9 cellular contexts compared by ENCODE assay signal in the genomic region with DNA sequence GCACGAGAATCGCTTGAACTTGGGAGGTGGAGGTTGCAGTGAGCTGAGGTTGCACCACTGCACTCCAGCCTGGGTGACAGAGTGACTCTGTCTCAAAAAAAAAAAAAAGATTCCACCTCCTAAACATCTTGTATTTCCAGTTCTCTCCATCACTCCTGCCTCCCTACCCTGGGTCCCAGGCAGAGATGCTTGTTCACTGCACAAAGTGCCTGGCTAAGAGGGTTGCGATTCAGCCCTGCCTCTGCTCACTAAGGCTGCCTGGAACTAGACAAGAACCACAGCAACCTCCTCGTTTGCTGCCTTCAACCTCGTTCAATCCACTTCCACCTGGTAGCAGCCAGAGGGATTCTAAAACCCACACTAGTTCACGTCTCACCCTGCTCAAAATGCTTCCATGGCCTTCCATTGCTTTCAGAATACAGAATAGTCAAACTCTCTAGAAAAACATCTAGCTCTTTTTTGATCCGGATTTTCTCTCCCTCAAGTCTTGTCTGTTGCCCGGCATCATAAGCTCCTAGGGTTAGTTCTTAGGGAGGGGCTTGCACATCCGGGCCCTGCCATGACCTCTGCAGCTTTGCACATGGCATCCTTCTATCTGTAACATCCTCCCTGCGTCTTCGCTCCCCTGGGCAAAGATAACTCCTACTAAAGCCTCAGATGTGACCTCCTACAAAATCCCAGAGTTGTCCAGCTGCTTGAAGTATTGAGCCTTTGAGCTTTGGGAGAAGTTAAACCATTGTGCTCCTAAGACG. TPM values are rescaled to one million over a fixed set of nuclear protein-coding genes. Genes with fewer than 3 reads are reported as not detected.
DNase-seq lines count a peak whose midpoint lies in the region; ATAC-seq, FAIRE-seq and TF ChIP-seq lines count a peak whose summit lies in the region.
"Had no signal": no experiment of that assay in that cellular context is flagged by ENCODE, and none has a peak within 500 bp of the region (broad histone marks: within the 10 kb centered on the region; RNA-seq: fewer than 3 reads in every experiment).

No MANE protein-coding gene starts in this region.

- DNase-seq in T-helper 1 cell (no peak), Karpas-422 (peak; percentile 88), astrocyte (ENCODE audit: low read depth) (no peak), osteoblast (ENCODE audit: insufficient read length, low spot score, missing footprints) (peak; percentile 10), DMS79 (lab: John Stamatoyannopoulos, UW) (no peak)
- DNase-seq: stimulated activated CD4-positive, alpha-beta T cell treated with anti-CD3 and anti-CD28 coated beads, Interleukin-12 subunit alpha, Interleukin-12 subunit beta, amount 100 ng/mL, for 4 hours had no signal

- H3K36me3 ChIP-seq in Karpas-422 (ENCODE audit: insufficient read depth, low read length) (peaks cover 28% of the 10 kb centered on the region), astrocyte (ENCODE audit: insufficient read depth, low read length) (peaks cover under 1% of the 10 kb centered on the region), osteoblast (ENCODE audit: insufficient read depth, low read length) (no peaks in the 10 kb centered on the region)

- H3K9ac ChIP-seq in Karpas-422 (ENCODE audit: low read length), result peak overlapping the region; percentile 83
- peak overlapping the region; percentile 86 for H3K9ac ChIP-seq in astrocyte (ENCODE audit: low read length)

- ATAC-seq in GM18868 (IDR thresholded peaks at IDR 0.05; ENCODE audit: unreplicated experiment) (no peak), GM21619 (IDR thresholded peaks at IDR 0.05; ENCODE audit: unreplicated experiment) (no peak)

- peaks cover 16% of the 10 kb centered on the region for H3K36me3 Mint-ChIP-seq in T-helper 1 cell treated with Interleukin-12 subunit alpha and Interleukin-12 subunit beta and Interleukin-4 antibody, amounts not matched to agents 30 μg/mL and 1 μg/mL, for 36 hours (ENCODE audit: low read depth)
- no peaks in the 10 kb centered on the region for H3K36me3 Mint-ChIP-seq in astrocyte (ENCODE audit: low read depth, unreplicated experiment)

- H3K27me3 ChIP-seq in Karpas-422 (ENCODE audit: low read length) (no peaks in the 10 kb centered on the region), astrocyte (ENCODE audit: insufficient read depth, low read length) (no peaks in the 10 kb centered on the region), osteoblast (ENCODE audit: insufficient read depth, low read length) (no peaks in the 10 kb centered on the region)

- H3K9me2 ChIP-seq in Karpas-422 (replicated peaks; ENCODE audit: insufficient read depth, low read length), result no peaks in the 10 kb centered on the region

- H2AFZ ChIP-seq in Karpas-422 (ENCODE audit: low read length) (no peak overlapping the region), astrocyte (ENCODE audit: low read depth, low read length) (no peak overlapping the region), osteoblast (ENCODE audit: low read length) (peak overlapping the region; percentile 97)

- no peak for FAIRE-seq in astrocyte (lab: Jason Lieb, UNC)

- H3K79me2 ChIP-seq in Karpas-422 (ENCODE audit: low read length) (peaks cover 67% of the 10 kb centered on the region), astrocyte (ENCODE audit: insufficient read depth, low read length) (peaks cover 23% of the 10 kb centered on the region), osteoblast (ENCODE audit: insufficient read depth, low read length) (peaks cover 11% of the 10 kb centered on the region)

- H4K20me1 ChIP-seq in Karpas-422 (ENCODE audit: insufficient read depth, low read depth, low read length) (0 out of 2 replicates have a peak, but pooled peaks cover 2% of the 10 kb centered on the region), astrocyte (ENCODE audit: insufficient read depth, low read length) (no peaks in the 10 kb centered on the region), osteoblast (ENCODE audit: insufficient read depth, low read length) (no peaks in the 10 kb centered on the region)

- H3K9me3 ChIP-seq in Karpas-422 (ENCODE audit: low read length), result no peaks in the 10 kb centered on the region
- H3K9me3 ChIP-seq in astrocyte (ENCODE audit: insufficient read depth, low read depth, low read length), result no peaks in the 10 kb centered on the region
- H3K9me3 ChIP-seq in osteoblast (ENCODE audit: low read depth, low read length), result no peaks in the 10 kb centered on the region

- H3K4me1 ChIP-seq in Karpas-422 (ENCODE audit: low read length) (peaks cover 59% of the 10 kb centered on the region), astrocyte (ENCODE audit: insufficient read depth, low read length) (peaks cover 7% of the 10 kb centered on the region), osteoblast (ENCODE audit: insufficient read depth, low read length) (peaks cover 11% of the 10 kb centered on the region)

- H3K27me3 Mint-ChIP-seq in T-helper 1 cell treated with Interleukin-12 subunit alpha and Interleukin-12 subunit beta and Interleukin-4 antibody, amounts not matched to agents 30 μg/mL and 1 μg/mL, for 36 hours (ENCODE audit: low read depth), result peaks cover 4% of the 10 kb centered on the region
- H3K27me3 Mint-ChIP-seq in astrocyte (ENCODE audit: low read depth, unreplicated experiment), result peaks cover 25% of the 10 kb centered on the region

- H3K4me3 Mint-ChIP-seq in T-helper 1 cell treated with Interleukin-12 subunit alpha and Interleukin-12 subunit beta and Interleukin-4 antibody, amounts not matched to agents 30 μg/mL and 1 μg/mL, for 36 hours, result peak overlapping the region; percentile 42
- peak overlapping the region; percentile 81 for H3K4me3 Mint-ChIP-seq in astrocyte (ENCODE audit: unreplicated experiment)

- H3K4me1 Mint-ChIP-seq in T-helper 1 cell treated with Interleukin-12 subunit alpha and Interleukin-12 subunit beta and Interleukin-4 antibody, amounts not matched to agents 30 μg/mL and 1 μg/mL, for 36 hours (ENCODE audit: low read depth), result peaks cover 36% of the 10 kb centered on the region
- H3K4me1 Mint-ChIP-seq in astrocyte (ENCODE audit: low read depth, unreplicated experiment), result peaks cover 2% of the 10 kb centered on the region

- no peaks in the 10 kb centered on the region for H3K9me3 Mint-ChIP-seq in T-helper 1 cell treated with Interleukin-12 subunit alpha and Interleukin-12 subunit beta and Interleukin-4 antibody, amounts not matched to agents 30 μg/mL and 1 μg/mL, for 36 hours
- H3K9me3 Mint-ChIP-seq in astrocyte (ENCODE audit: unreplicated experiment), result no peaks in the 10 kb centered on the region

- H3K27ac ChIP-seq in Karpas-422 (ENCODE audit: low read length) (peak overlapping the region; percentile 82), astrocyte (ENCODE audit: low read depth, low read length) (no peak overlapping the region), osteoblast (ENCODE audit: low read depth, low read length) (no peak overlapping the region)

- H3K27ac Mint-ChIP-seq in T-helper 1 cell treated with Interleukin-12 subunit alpha and Interleukin-12 subunit beta and Interleukin-4 antibody, amounts not matched to agents 30 μg/mL and 1 μg/mL, for 36 hours, result peak overlapping the region; percentile 47
- H3K27ac Mint-ChIP-seq in astrocyte (ENCODE audit: unreplicated experiment), result no peak overlapping the region

- H3K4me2 ChIP-seq in Karpas-422 (ENCODE audit: low read depth, low read length, poor library complexity, severe bottlenecking) (peak overlapping the region; percentile 94), astrocyte (ENCODE audit: low read length) (peak overlapping the region; percentile 84), osteoblast (ENCODE audit: insufficient read depth, low read length) (peak overlapping the region; percentile 80)

- no peak for TF ChIP-seq CTCF in astrocyte (IDR thresholded peaks at IDR 0.05; ENCODE audit: insufficient read depth, low read depth, low read length)
- TF ChIP-seq CTCF in osteoblast (IDR thresholded peaks at IDR 0.05; ENCODE audit: extremely low read depth, low read depth, low read length), result no peak

- H3K4me3 ChIP-seq in Karpas-422 (ENCODE audit: low read length) (peak overlapping the region; percentile 77), astrocyte (ENCODE audit: insufficient read depth, low read depth, low read length) (no peak overlapping the region), osteoblast (ENCODE audit: insufficient read depth, low read length) (peak overlapping the region; percentile 84)

RNA-seq across cellular contexts. Expression of a gene that starts 1.0 kb away (rescaled TPM):
- 43.7 and 79.2 TPM in 2 replicates for total RNA-seq in Karpas-422 (2014; rRNA removed; shearing (Covaris generic); ENCODE audit: low replicate concordance)
- total RNA-seq in astrocyte (8.4 and 11.9 TPM in 2 replicates), osteoblast (14.5 and 15.3 TPM in 2 replicates)

RNA-seq across cellular contexts. Expression of a gene that starts 6.7 kb away (rescaled TPM):
- 34.7 and 36.9 TPM in 2 replicates for total RNA-seq in Karpas-422 (2014; rRNA removed; shearing (Covaris generic); ENCODE audit: low replicate concordance)
- 24.6 and 24.9 TPM in 2 replicates for total RNA-seq in astrocyte
- total RNA-seq in osteoblast, result 29.5 and 30.4 TPM in 2 replicates

RNA-seq across cellular contexts. Expression of a gene that starts 31.8 kb away (rescaled TPM):
- 30.9 and 62.1 TPM in 2 replicates for total RNA-seq in Karpas-422 (2014; rRNA removed; shearing (Covaris generic); ENCODE audit: low replicate concordance)
- total RNA-seq in astrocyte (14.5 and 15.5 TPM in 2 replicates), osteoblast (0.36 and 0.59 TPM in 2 replicates)

Comparison
In these comparisons a context has a peak if more than half of its experiments do, and no peak if none do; other contexts are left out.
1. DNase-seq: peak in Karpas-422 (single experiment) and osteoblast (single experiment); none in T-helper 1 cell (0 of 5), astrocyte (single experiment) and DMS79 (single experiment).
2. Peak in every context shown above with its lines, with median percentiles within 50 percentile points of each other: H3K4me2 ChIP-seq.